1 cellular context compared by ENCODE assay signal in genomic region chr3:127706785-127707351, GRCh38.
TF ChIP-seq lines count a peak whose summit lies in the region.

No MANE protein-coding gene starts in this region.

TF ChIP-seq in HepG2, 621 proteins besides CTCF, POLR2A, EP300 and RAD21:
- no peak for TF ChIP-seq HNF1B (CRISPR knock-in tag; IDR thresholded peaks at IDR 0.05)
- TF ChIP-seq, protein P1, sequence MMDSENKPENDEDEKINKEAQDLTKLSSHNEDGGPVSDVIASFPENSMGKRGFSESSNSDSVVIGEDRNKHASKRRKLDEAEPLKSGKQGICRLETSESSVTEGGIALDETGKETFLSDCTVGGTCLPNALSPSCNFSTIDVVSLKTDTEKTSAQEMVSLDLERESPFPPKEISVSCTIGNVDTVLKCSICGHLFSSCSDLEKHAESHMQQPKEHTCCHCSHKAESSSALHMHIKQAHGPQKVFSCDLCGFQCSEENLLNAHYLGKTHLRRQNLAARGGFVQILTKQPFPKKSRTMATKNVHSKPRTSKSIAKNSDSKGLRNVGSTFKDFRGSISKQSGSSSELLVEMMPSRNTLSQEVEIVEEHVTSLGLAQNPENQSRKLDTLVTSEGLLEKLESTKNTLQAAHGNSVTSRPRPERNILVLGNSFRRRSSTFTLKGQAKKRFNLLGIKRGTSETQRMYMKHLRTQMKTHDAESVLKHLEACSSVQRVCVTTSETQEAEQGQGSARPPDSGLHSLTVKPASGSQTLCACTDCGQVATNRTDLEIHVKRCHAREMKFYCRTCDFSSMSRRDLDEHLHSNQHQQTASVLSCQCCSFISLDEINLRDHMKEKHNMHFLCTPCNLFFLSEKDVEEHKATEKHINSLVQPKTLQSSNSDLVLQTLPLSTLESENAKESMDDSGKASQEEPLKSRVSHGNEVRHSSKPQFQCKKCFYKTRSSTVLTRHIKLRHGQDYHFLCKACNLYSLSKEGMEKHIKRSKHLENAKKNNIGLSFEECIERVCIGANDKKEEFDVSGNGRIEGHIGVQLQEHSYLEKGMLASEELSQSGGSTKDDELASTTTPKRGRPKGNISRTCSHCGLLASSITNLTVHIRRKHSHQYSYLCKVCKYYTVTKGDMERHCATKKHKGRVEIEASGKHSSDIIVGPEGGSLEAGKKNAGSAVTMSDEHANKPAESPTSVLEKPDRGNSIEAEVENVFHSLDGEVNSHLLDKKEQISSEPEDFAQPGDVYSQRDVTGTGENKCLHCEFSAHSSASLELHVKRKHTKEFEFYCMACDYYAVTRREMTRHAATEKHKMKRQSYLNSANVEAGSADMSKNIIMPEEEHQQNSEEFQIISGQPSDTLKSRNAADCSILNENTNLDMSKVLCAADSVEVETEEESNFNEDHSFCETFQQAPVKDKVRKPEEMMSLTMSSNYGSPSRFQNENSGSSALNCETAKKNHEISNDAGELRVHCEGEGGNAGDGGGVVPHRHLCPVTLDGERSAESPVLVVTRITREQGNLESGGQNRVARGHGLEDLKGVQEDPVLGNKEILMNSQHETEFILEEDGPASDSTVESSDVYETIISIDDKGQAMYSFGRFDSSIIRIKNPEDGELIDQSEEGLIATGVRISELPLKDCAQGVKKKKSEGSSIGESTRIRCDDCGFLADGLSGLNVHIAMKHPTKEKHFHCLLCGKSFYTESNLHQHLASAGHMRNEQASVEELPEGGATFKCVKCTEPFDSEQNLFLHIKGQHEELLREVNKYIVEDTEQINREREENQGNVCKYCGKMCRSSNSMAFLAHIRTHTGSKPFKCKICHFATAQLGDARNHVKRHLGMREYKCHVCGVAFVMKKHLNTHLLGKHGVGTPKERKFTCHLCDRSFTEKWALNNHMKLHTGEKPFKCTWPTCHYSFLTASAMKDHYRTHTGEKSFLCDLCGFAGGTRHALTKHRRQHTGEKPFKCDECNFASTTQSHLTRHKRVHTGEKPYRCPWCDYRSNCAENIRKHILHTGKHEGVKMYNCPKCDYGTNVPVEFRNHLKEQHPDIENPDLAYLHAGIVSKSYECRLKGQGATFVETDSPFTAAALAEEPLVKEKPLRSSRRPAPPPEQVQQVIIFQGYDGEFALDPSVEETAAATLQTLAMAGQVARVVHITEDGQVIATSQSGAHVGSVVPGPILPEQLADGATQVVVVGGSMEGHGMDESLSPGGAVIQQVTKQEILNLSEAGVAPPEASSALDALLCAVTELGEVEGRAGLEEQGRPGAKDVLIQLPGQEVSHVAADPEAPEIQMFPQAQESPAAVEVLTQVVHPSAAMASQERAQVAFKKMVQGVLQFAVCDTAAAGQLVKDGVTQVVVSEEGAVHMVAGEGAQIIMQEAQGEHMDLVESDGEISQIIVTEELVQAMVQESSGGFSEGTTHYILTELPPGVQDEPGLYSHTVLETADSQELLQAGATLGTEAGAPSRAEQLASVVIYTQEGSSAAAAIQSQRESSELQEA (CRISPR knock-in tag; IDR thresholded peaks at IDR 0.05; ENCODE audit: not compliant biosample characterization): no peak
- TF ChIP-seq, protein P2, sequence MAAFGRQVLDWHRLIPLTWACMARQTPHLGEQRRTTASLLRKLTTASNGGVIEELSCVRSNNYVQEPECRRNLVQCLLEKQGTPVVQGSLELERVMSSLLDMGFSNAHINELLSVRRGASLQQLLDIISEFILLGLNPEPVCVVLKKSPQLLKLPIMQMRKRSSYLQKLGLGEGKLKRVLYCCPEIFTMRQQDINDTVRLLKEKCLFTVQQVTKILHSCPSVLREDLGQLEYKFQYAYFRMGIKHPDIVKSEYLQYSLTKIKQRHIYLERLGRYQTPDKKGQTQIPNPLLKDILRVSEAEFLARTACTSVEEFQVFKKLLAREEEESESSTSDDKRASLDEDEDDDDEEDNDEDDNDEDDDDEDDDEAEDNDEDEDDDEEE (CRISPR knock-in tag; IDR thresholded peaks at IDR 0.05): no peak
- TF ChIP-seq AKAP8 (CRISPR knock-in tag; IDR thresholded peaks at IDR 0.05): no peak
